9 cellular contexts compared by ENCODE assay signal in the genomic region with DNA sequence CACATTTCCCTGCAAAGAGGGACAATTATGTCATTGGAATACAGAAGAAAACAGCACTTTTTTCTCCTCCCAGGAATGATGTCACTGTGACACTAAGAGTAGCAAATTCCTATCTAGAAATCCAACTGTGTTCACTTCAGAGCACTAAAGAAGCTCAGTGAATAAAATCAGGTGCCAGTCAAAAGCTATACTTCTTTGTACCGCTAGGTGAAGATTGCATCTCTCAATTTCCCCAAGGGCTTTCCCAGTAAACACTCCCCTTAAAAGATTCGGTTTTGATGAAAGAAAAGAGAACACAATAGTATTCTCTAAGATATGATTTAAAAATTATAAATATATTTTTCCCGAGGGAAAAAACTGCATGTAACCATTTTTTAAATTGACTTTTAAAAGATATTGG.
DNase-seq lines count a peak whose midpoint lies in the region; ATAC-seq and TF ChIP-seq lines count a peak whose summit lies in the region.
"Had no signal": no experiment of that assay in that cellular context is flagged by ENCODE, and none has a peak within 500 bp of the region (broad histone marks: within the 10 kb centered on the region; RNA-seq: fewer than 3 reads in every experiment).

No MANE protein-coding gene starts in this region.

- H4K5ac ChIP-seq in H9 (ENCODE audit: insufficient read length, low read depth, low read length), result no peak overlapping the region

- no peak overlapping the region for H3K4me3 ChIP-seq in right lobe of liver

- H3T11ph ChIP-seq in H9 (ENCODE audit: low read length), result no peak overlapping the region

- H4K8ac ChIP-seq in H9 (replicated peaks; ENCODE audit: insufficient read length, low read depth, low read length), result no peak overlapping the region

- no peak overlapping the region for H3K18ac ChIP-seq in H9 (ENCODE audit: insufficient read length, low read depth, low read length)

- H3K56ac ChIP-seq in H9 (ENCODE audit: insufficient read length, low read depth, low read length), result no peak overlapping the region

- no peak overlapping the region for H2BK5ac ChIP-seq in H9 (ENCODE audit: insufficient read length, low read length)

- H3K9me3 ChIP-seq in H9 (ENCODE audit: control insufficient read depth, low read depth, low read length) (no peaks in the 10 kb centered on the region), right lobe of liver (no peaks in the 10 kb centered on the region)

- H3K4me3 Mint-ChIP-seq in H9 (no peak overlapping the region), HFFc6 (no peak overlapping the region)
- H3K4me3 Mint-ChIP-seq: naive B cell had no signal

- no peak overlapping the region for H2BK12ac ChIP-seq in H9 (ENCODE audit: insufficient read length, low read depth, low read length)

- H2BK20ac ChIP-seq in H9 (ENCODE audit: low read depth, low read length, poor library complexity, severe bottlenecking), result no peak overlapping the region

- H3K27me3 Mint-ChIP-seq in H9 (ENCODE audit: low read depth), result no peaks in the 10 kb centered on the region
- H3K27me3 Mint-ChIP-seq in HFFc6 (ENCODE audit: insufficient read depth), result no peaks in the 10 kb centered on the region

- H3K27ac ChIP-seq in H9 (ENCODE audit: insufficient read length, low read depth, low read length) (no peak overlapping the region), right lobe of liver (no peak overlapping the region)

- ATAC-seq in right lobe of liver, result peak in 1 of 4 donors; percentile 38

- H3K27me3 ChIP-seq in H9 (ENCODE audit: insufficient read depth, low read length) (no peaks in the 10 kb centered on the region), right lobe of liver (peaks cover 0 to 4% of the 10 kb centered on the region in 2 donors)

- H3K79me1 ChIP-seq in H9 (ENCODE audit: insufficient read depth, low read depth, low read length, poor library complexity, severe bottlenecking), result no peaks in the 10 kb centered on the region

- intact Hi-C loops in right lobe of liver (cut with DNase I), result no loop called here

- no peaks in the 10 kb centered on the region for H4K20me1 ChIP-seq in H9 (ENCODE audit: control insufficient read depth, insufficient read depth, insufficient read length)

- no peak overlapping the region for H4K91ac ChIP-seq in H9 (ENCODE audit: insufficient read length, low read depth, low read length)

- no peak overlapping the region for H3K4ac ChIP-seq in H9 (ENCODE audit: low read depth, low read length)

- no peak overlapping the region for H3K23ac ChIP-seq in H9 (ENCODE audit: insufficient read length, low read depth, low read length)

- no peak overlapping the region for H3K9ac ChIP-seq in H9 (ENCODE audit: extremely low read depth, insufficient read length, low read length)

- no peak overlapping the region for H2AK5ac ChIP-seq in H9 (ENCODE audit: insufficient read length, low read length)

- TF ChIP-seq CTCF in GM12873 (IDR thresholded peaks at IDR 0.05; ENCODE audit: insufficient read depth, low read depth, low read length, missing control alignments) (peak; percentile 61), H9 (conservative IDR thresholded peaks at IDR 0.05) (peak; percentile 55), right lobe of liver (IDR thresholded peaks at IDR 0.05) (peak; percentile 18 to 46 (median 37)), HFFc6 (IDR thresholded peaks at IDR 0.05) (no peak)

- H3K4me2 ChIP-seq in H9 (ENCODE audit: insufficient read depth, insufficient read length, low read length), result no peak overlapping the region

- no peak for TF ChIP-seq POLR2A in right lobe of liver (IDR thresholded peaks at IDR 0.05)

- H3K14ac ChIP-seq in H9 (ENCODE audit: insufficient read depth, low read length), result no peak overlapping the region

- WGBS in H9 (ENCODE audit: extremely low coverage, insufficient read length, low lambda C conversion rate), result no CpG with 5 or more reads among the region's 3 CpGs
- 19% methylated on average over 3 of the region's 3 CpGs for WGBS in right lobe of liver (ENCODE audit: insufficient coverage, low coverage, low lambda C conversion rate, missing lambda C conversion rate)

- H3K27ac Mint-ChIP-seq in H9, result no peak overlapping the region
- no peak overlapping the region for H3K27ac Mint-ChIP-seq in HFFc6
- H3K27ac Mint-ChIP-seq: naive B cell had no signal

- H3K4me1 Mint-ChIP-seq in H9 (peaks cover 12 to 16% of the 10 kb centered on the region in 2 experiments), HFFc6 (ENCODE audit: low read depth) (peaks cover 15% of the 10 kb centered on the region)
- H3K4me1 Mint-ChIP-seq: naive B cell had no signal

- DNase-seq in H9, result no peak
- DNase-seq in SW480 (ENCODE audit: low spot score), result peak; percentile 1
- no peak for DNase-seq in right lobe of liver
- no peak for DNase-seq in HFFc6
- DNase-seq in DMS153 treated with DMSO at 0.1 percent for 48 hours (lab: John Stamatoyannopoulos, UW; ENCODE audit: unreplicated experiment), result no peak
- DNase-seq in GOT3 (lab: John Stamatoyannopoulos, UW), result no peak
- DNase-seq: anterior cingulate cortex, naive B cell had no signal

- no peaks in the 10 kb centered on the region for H3K79me2 ChIP-seq in H9 (ENCODE audit: insufficient read depth, low read length)

- no peak overlapping the region for H2AFZ ChIP-seq in H9 (ENCODE audit: low read length)

- no peaks in the 10 kb centered on the region for H3K23me2 ChIP-seq in H9 (ENCODE audit: insufficient read length, low read depth, low read length, poor library complexity, severe bottlenecking)

- no peak overlapping the region for H2BK15ac ChIP-seq in H9 (ENCODE audit: low read depth, low read length)

- H3K9me3 Mint-ChIP-seq in H9 (peaks cover 21 to 22% of the 10 kb centered on the region in 2 experiments; a peak in 4 of 5 replicates), HFFc6 (no peaks in the 10 kb centered on the region)

- no peaks in the 10 kb centered on the region; the same call in 1 of the 2 replicates for H3K4me1 ChIP-seq in H9 (ENCODE audit: insufficient read depth, low read length)
- no peaks in the 10 kb centered on the region for H3K4me1 ChIP-seq in right lobe of liver

- H3K36me3 Mint-ChIP-seq in H9 (ENCODE audit: insufficient read depth in 1 of 3, low read depth in 3 of 3) (no peaks in the 10 kb centered on the region), HFFc6 (ENCODE audit: low read depth) (no peaks in the 10 kb centered on the region)
- H3K36me3 Mint-ChIP-seq: naive B cell had no signal

- no peaks in the 10 kb centered on the region for H3K36me3 ChIP-seq in right lobe of liver

- no peak overlapping the region for H2BK120ac ChIP-seq in H9 (ENCODE audit: low read depth, low read length, poor library complexity, severe bottlenecking)
